ENCODE assay signal across 20 cellular contexts in genomic region chr10:68665841-68666240, GRCh38. TPM values are rescaled to one million over a fixed set of nuclear protein-coding genes. Genes with fewer than 3 reads are reported as not detected.
DNase-seq lines count a peak whose midpoint lies in the region; ATAC-seq and TF ChIP-seq lines count a peak whose summit lies in the region.
"Had no signal": no experiment of that assay in that cellular context is flagged by ENCODE, and none has a peak within 500 bp of the region (broad histone marks: within the 10 kb centered on the region; RNA-seq: fewer than 3 reads in every experiment).

No MANE protein-coding gene starts in this region.

- H3K9me3 ChIP-seq in WERI-Rb-1 (ENCODE audit: severe bottlenecking) = no peaks in the 10 kb centered on the region
- H3K9me3 ChIP-seq: adrenal gland, neutrophil, sigmoid colon had no signal

- H3K4me3 ChIP-seq in ACC112 (ENCODE audit: low read depth, low read length) (no peak overlapping the region), WERI-Rb-1 (ENCODE audit: low read depth, low read length) (no peak overlapping the region)
- H3K4me3 ChIP-seq: adrenal gland, sigmoid colon had no signal

- H3K27me3 Mint-ChIP-seq in natural killer cell (ENCODE audit: low read depth in 2 of 2) = no peaks in the 10 kb centered on the region
- H3K27me3 Mint-ChIP-seq: dendritic cell treated with granulocyte-macrophage colony-stimulating factor and Interleukin-4, amounts not matched to agents 40 ng/mL and 50 ng/mL, for 4 days had no signal

- H2AFZ ChIP-seq in ACC112 (ENCODE audit: low read length, unreplicated experiment) = no peak overlapping the region

- ATAC-seq in natural killer cell = no peak
- ATAC-seq: stimulated activated naive CD8-positive, alpha-beta T cell treated with anti-CD3 and anti-CD28 coated beads, Interleukin-15, Interleukin-2, amounts not matched to agents 100 U/mL and 50 U/mL, for 24 hours had no signal

- H3K27ac ChIP-seq in ACC112 (ENCODE audit: low read depth, low read length) = peak overlapping the region; percentile 86
- no peak overlapping the region for H3K27ac ChIP-seq in WERI-Rb-1
- H3K27ac ChIP-seq: adrenal gland, KMS-11, neutrophil, RWPE1, sigmoid colon had no signal

- no peaks in the 10 kb centered on the region for H3K4me1 Mint-ChIP-seq in natural killer cell

- H3K36me3 Mint-ChIP-seq in natural killer cell = peaks cover 10% of the 10 kb centered on the region

- H3K9me3 Mint-ChIP-seq in natural killer cell = no peaks in the 10 kb centered on the region
- H3K9me3 Mint-ChIP-seq: dendritic cell treated with granulocyte-macrophage colony-stimulating factor and Interleukin-4, amounts not matched to agents 40 ng/mL and 50 ng/mL, for 4 days had no signal

- H3K4me3 Mint-ChIP-seq in natural killer cell = no peak overlapping the region
- H3K4me3 Mint-ChIP-seq: dendritic cell treated with granulocyte-macrophage colony-stimulating factor and Interleukin-4, amounts not matched to agents 40 ng/mL and 50 ng/mL, for 4 days had no signal

- DNase-seq in H4 (ENCODE audit: low spot score) = peak; percentile 33
- DNase-seq in amniotic epithelial cell (ENCODE audit: low read depth) = peak; percentile 64
- DNase-seq in glomerular visceral epithelial cell (ENCODE audit: extremely low spot score) = peak; percentile 74
- no peak for DNase-seq in WERI-Rb-1
- DNase-seq in dermis blood vessel endothelial cell = no peak
- DNase-seq in cerebellum (ENCODE audit: low spot score) = no peak
- DNase-seq in natural killer cell = no peak
- DNase-seq: activated CD4-positive, alpha-beta T cell treated with anti-CD3 and anti-CD28 coated beads for 4 hours; adrenal gland; mesendoderm; NCI-H1436 treated with DMSO at 0.1 percent for 48 hours; NCI-H524; sigmoid colon; stimulated activated naive CD8-positive, alpha-beta T cell treated with anti-CD3 and anti-CD28 coated beads, Interleukin-15, Interleukin-2, amounts not matched to agents 100 U/mL and 50 U/mL, for 24 hours; T-helper 2 cell had no signal

- H3K4me1 ChIP-seq in ACC112 (ENCODE audit: control insufficient read depth, insufficient read depth, low read length, unreplicated experiment) = peaks cover 13% of the 10 kb centered on the region
- H3K4me1 ChIP-seq: adrenal gland had no signal

- H3K27me3 ChIP-seq in ACC112 (ENCODE audit: insufficient read depth, low read length) (no peaks in the 10 kb centered on the region), WERI-Rb-1 (ENCODE audit: insufficient read depth, low read depth, severe bottlenecking) (no peaks in the 10 kb centered on the region)
- H3K27me3 ChIP-seq: adrenal gland, neutrophil, sigmoid colon had no signal

- H3K27ac Mint-ChIP-seq in natural killer cell = no peak overlapping the region
- H3K27ac Mint-ChIP-seq: dendritic cell treated with granulocyte-macrophage colony-stimulating factor and Interleukin-4, amounts not matched to agents 40 ng/mL and 50 ng/mL, for 4 days had no signal

- H3K36me3 ChIP-seq in ACC112 (ENCODE audit: insufficient read depth, low read length) (no peaks in the 10 kb centered on the region), WERI-Rb-1 (peaks cover 15% of the 10 kb centered on the region)
- H3K36me3 ChIP-seq: adrenal gland, neutrophil had no signal

- intact Hi-C loops in natural killer cell (cut with micrococcal nuclease) = no loop called here

- H3K79me2 ChIP-seq in ACC112 (ENCODE audit: control insufficient read depth, insufficient read depth, low read length, unreplicated experiment) = no peaks in the 10 kb centered on the region

- TF ChIP-seq CTCF in WERI-Rb-1 (IDR thresholded peaks at IDR 0.05; ENCODE audit: low read depth, low read length) = no peak
- TF ChIP-seq CTCF in natural killer cell (IDR thresholded peaks at IDR 0.05) = no peak

RNA-seq across cellular contexts. Expression of gene CCAR1, which starts 55.2 kb away (rescaled TPM):
- 18.7 and 29.3 TPM in 2 replicates for total RNA-seq in H4 (2014; rRNA removed; shearing (Covaris generic))
- total RNA-seq in dermis blood vessel endothelial cell = 37.9 and 50.6 TPM in 2 replicates
- total RNA-seq in cerebellum = 52.4 TPM
- total RNA-seq in natural killer cell = 10 to 100 TPM; 73.7 to 84.1 (median 77.6) TPM

Comparison
In these comparisons a context has a peak if more than half of its experiments do, and no peak if none do; other contexts are left out.
1. DNase-seq: peak in H4 (single experiment), amniotic epithelial cell (single experiment) and glomerular visceral epithelial cell (single experiment); none in WERI-Rb-1 (single experiment), dermis blood vessel endothelial cell (single experiment), cerebellum (single experiment) and natural killer cell (single experiment).